8 cellular contexts compared by ENCODE assay signal in the genomic region with DNA sequence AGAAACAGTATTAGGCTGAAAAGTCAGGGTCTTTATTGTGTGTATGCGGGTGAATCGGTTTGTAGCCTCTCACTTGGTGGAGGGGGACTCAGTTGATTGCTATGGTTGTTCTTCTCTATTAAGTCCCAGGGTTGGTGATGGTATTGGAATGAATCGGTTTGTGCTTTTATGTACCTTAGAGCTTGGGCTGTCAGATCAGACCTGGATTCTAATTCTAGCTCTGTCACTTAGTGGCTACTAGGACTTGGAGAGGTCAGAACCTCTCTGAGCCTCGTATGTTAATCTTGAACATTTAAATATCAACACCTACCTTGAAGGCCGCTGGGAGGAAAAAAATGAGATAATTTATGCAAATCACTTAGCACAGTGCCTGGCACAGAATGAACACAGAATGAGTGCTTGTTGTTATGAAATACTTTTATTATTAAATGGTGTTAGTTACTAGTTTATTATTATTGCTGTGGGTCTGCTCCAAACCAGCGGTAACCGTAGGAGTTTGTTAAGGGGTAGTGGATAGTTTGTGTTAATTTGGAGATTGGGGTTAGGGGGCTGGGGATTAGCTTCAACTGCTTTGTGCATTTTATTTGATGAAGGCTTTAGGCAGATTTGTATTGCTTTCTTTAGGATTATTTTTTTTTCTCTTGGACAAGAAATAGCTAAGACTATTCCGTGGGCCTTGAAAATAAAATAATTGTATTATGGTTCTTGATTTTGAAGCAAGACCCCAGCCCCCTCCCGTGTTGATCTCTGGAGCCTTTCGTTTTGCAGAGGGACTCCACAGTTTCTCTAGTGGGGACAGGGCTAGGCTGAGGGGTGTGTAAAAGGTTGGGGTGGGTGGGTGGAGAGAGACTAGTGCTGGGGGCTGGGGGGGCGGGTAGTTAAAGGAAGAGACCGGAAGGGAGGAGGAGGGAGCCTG. TPM values are rescaled to one million over a fixed set of nuclear protein-coding genes. Genes with fewer than 3 reads are reported as not detected.
DNase-seq lines count a peak whose midpoint lies in the region; ATAC-seq and TF ChIP-seq lines count a peak whose summit lies in the region.

No MANE protein-coding gene starts in this region.

- peak overlapping the region; percentile 99 for H3K27ac Mint-ChIP-seq in MCF 10A (ENCODE audit: low read depth, unreplicated experiment)

- peaks cover 41% of the 10 kb centered on the region for H3K4me1 ChIP-seq in mucosa of stomach (ENCODE audit: control insufficient read depth, insufficient read depth, low read length)

- H3K9me3 ChIP-seq in mucosa of stomach (ENCODE audit: control insufficient read depth, low read length): no peaks in the 10 kb centered on the region

- H3K4me3 Mint-ChIP-seq in MCF 10A (ENCODE audit: unreplicated experiment): peak overlapping the region; percentile 89

- intact Hi-C loops in MCF 10A (cut with micrococcal nuclease): loop anchor here (2.0 kb wide), 1 partner anchor 49 kb away; no protein-coding TSS in a partner anchor

- no peak for ATAC-seq in HG02759 (IDR thresholded peaks at IDR 0.05; ENCODE audit: unreplicated experiment)

- peak overlapping the region; percentile 90 for H3K9ac ChIP-seq in mucosa of stomach (ENCODE audit: low read length)

- CTCF ChIA-PET in MCF 10A (lab: Yijun Ruan, JAX): interaction anchor here (0.6 to 2.1 kb wide), 6 partner anchors 13 to 251 kb away, joined by 3 to 10 read pairs (median 4); no protein-coding TSS in a partner anchor

- peaks cover 62% of the 10 kb centered on the region for H3K4me1 Mint-ChIP-seq in MCF 10A (ENCODE audit: insufficient read depth, unreplicated experiment)

- no peaks in the 10 kb centered on the region for H3K36me3 ChIP-seq in mucosa of stomach (ENCODE audit: control insufficient read depth, insufficient read depth, low read length)

- BruUV-seq in MCF 10A (replicated peaks; lab: Mats Ljungman, UMichigan): no TSS peak

- POLR2A ChIA-PET in MCF 10A (lab: Yijun Ruan, JAX): interaction anchor here (0.6 to 6.6 kb wide), 16 partner anchors 19 to 433 kb away, joined by 3 to 70 read pairs (median 4); a partner anchor contains a TSS

- no peak for TF ChIP-seq CTCF in MCF 10A (IDR thresholded peaks at IDR 0.05; ENCODE audit: unreplicated experiment)

- H3K36me3 Mint-ChIP-seq in MCF 10A (ENCODE audit: insufficient read depth, unreplicated experiment): peaks cover 33% of the 10 kb centered on the region

- DNase-seq in DMS53 treated with DMSO at 0.1 percent for 48 hours (lab: John Stamatoyannopoulos, UW; ENCODE audit: unreplicated experiment) (peak; percentile 57), MV-4-11 (lab: John Stamatoyannopoulos, UW) (peak; percentile 1), MCF 10A (ENCODE audit: unreplicated experiment) (no peak), NCI-H226 (no peak), HK-2 (ENCODE audit: unreplicated experiment) (no peak), NCI-H2196 treated with DMSO at 0.1 percent for 48 hours (lab: John Stamatoyannopoulos, UW; ENCODE audit: unreplicated experiment) (no peak)

- peaks cover 5% of the 10 kb centered on the region for H3K27me3 ChIP-seq in mucosa of stomach (ENCODE audit: control insufficient read depth, insufficient read depth, low read length)

- peak overlapping the region; percentile 78 for H3K4me3 ChIP-seq in mucosa of stomach (ENCODE audit: low read length)

- no peaks in the 10 kb centered on the region for H3K9me3 Mint-ChIP-seq in MCF 10A (ENCODE audit: unreplicated experiment)

- no peaks in the 10 kb centered on the region for H3K27me3 Mint-ChIP-seq in MCF 10A (ENCODE audit: insufficient read depth, unreplicated experiment)

RNA-seq across cellular contexts. Expression of a gene that starts 3.6 kb away (rescaled TPM):
- total RNA-seq in MCF 10A (2022): 37.9 and 39.8 TPM in 2 replicates

RNA-seq across cellular contexts. Expression of a gene that starts 17.2 kb away (rescaled TPM):
- 3.5 and 4.4 TPM in 2 replicates for total RNA-seq in MCF 10A (2022)

RNA-seq across cellular contexts. Expression of a gene that starts 19.7 kb away (rescaled TPM):
- 70.2 and 83.4 TPM in 2 replicates for total RNA-seq in MCF 10A (2022)

RNA-seq across cellular contexts. Expression of a gene that starts 20.2 kb away (rescaled TPM):
- total RNA-seq in MCF 10A (2022): 23.1 and 23.2 TPM in 2 replicates

RNA-seq across cellular contexts. Expression of a gene that starts 51.0 kb away (rescaled TPM):
- total RNA-seq in MCF 10A (2022): 78.5 and 87.1 TPM in 2 replicates

Comparison
In these comparisons a context has a peak if more than half of its experiments do, and no peak if none do; other contexts are left out.
1. DNase-seq: peak in DMS53 treated with DMSO at 0.1 percent for 48 hours (single experiment) and MV-4-11 (single experiment); none in MCF 10A (single experiment), NCI-H226 (single experiment), HK-2 (single experiment) and NCI-H2196 treated with DMSO at 0.1 percent for 48 hours (single experiment).